10 cellular contexts compared by ENCODE assay signal in the genomic region with DNA sequence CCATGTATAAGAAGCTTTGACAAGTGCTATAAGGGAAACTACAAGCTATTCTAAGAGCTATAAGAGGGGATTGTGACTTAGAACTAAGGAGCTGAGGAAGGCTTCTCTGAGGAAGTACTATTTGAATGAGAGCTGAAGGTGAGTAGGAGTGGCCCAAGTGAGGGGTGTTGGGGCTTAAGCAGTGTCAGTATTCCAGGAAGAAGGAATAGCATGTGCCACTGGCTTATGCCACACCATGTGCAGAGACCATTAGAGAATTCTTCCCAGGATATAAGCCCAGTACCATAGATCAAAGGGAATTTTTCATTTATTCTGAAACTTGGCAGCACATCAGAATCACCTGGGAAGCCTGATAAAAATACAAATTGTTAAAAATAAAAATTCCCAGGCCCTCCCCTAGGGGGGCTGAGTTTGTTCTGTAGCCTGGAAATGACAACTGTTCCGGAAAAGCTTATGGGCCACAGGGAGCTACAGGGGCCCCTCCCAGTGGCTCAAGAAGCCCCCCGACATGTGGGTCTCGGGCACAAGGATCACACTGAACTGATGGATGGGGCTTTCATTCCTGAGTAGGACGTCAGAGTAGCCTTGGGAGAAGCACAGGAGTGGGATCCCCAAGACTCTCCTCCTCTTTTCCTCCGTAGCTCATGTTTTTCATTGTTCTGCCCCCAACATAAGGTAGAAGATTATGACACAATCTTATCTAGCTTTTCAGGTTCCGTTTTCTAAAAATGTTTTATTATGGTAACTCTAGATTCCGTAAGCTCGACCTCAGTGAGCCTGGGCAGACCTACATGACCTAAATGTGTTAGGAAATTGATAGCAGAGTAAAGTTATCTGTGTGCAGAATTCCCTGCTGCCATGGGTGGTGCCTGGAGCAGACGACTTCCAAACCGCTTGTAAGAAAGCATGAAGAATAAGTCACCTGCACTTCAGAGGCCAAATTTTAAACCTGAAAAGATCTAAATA.
DNase-seq lines count a peak whose midpoint lies in the region; ATAC-seq and TF ChIP-seq lines count a peak whose summit lies in the region.
"Had no signal": no experiment of that assay in that cellular context is flagged by ENCODE, and none has a peak within 500 bp of the region (broad histone marks: within the 10 kb centered on the region; RNA-seq: fewer than 3 reads in every experiment).

No MANE protein-coding gene starts in this region.

- no peaks in the 10 kb centered on the region for H3K9me3 ChIP-seq in WERI-Rb-1 (ENCODE audit: severe bottlenecking)
- H3K9me3 ChIP-seq in thymus (ENCODE audit: control insufficient read depth), result no peaks in the 10 kb centered on the region

- H3K27ac Mint-ChIP-seq in immature natural killer cell, result peak overlapping the region in 4 of 6 donors; percentile 1 to 41 (median 9)

- H3K27ac ChIP-seq in WERI-Rb-1 (peak overlapping the region; percentile 68), thymus (ENCODE audit: low read depth) (peak overlapping the region; percentile 15)
- H3K27ac ChIP-seq: 22Rv1 had no signal

- peaks cover 5% of the 10 kb centered on the region for H3K4me1 ChIP-seq in thymus (ENCODE audit: control insufficient read depth, insufficient read depth, low read length)

- no peaks in the 10 kb centered on the region for H3K27me3 Mint-ChIP-seq in immature natural killer cell (ENCODE audit: low read depth in 3 of 3)

- H3K27me3 ChIP-seq in WERI-Rb-1 (ENCODE audit: insufficient read depth, low read depth, severe bottlenecking) (no peaks in the 10 kb centered on the region), thymus (ENCODE audit: control insufficient read depth, insufficient read depth) (no peaks in the 10 kb centered on the region)

- no peak overlapping the region for H3K4me3 Mint-ChIP-seq in immature natural killer cell

- no peak for ATAC-seq in HG02938 (IDR thresholded peaks at IDR 0.05; ENCODE audit: unreplicated experiment)
- no peak for ATAC-seq in GM18858 (IDR thresholded peaks at IDR 0.05; ENCODE audit: unreplicated experiment)
- ATAC-seq in GM21576 (IDR thresholded peaks at IDR 0.05; ENCODE audit: unreplicated experiment), result no peak

- H3K4me1 Mint-ChIP-seq in immature natural killer cell, result peaks cover 65 to 94% of the 10 kb centered on the region in 2 donors

- DNase-seq in DMS 273 (lab: John Stamatoyannopoulos, UW; ENCODE audit: unreplicated experiment) (peak; percentile 27), DMS 273 treated with DMSO at 0.1 percent for 48 hours (lab: John Stamatoyannopoulos, UW) (no peak), WERI-Rb-1 (peak; percentile 76), immature natural killer cell (no peak)
- DNase-seq: NCI-H2081 had no signal

- H3K9me3 Mint-ChIP-seq in immature natural killer cell, result no peaks in the 10 kb centered on the region

- WGBS in thymus, result 70% methylated on average over 10 of the region's 10 CpGs

- no peak overlapping the region; the same call in 1 of the 2 replicates for H3K4me3 ChIP-seq in WERI-Rb-1 (ENCODE audit: low read depth, low read length)
- no peak overlapping the region for H3K4me3 ChIP-seq in thymus (ENCODE audit: low read length)

- H3K36me3 Mint-ChIP-seq in immature natural killer cell, result peaks cover 0 to 15% (median 8%) of the 10 kb centered on the region in 3 donors

- H3K36me3 ChIP-seq in WERI-Rb-1 (peaks cover 15% of the 10 kb centered on the region), thymus (ENCODE audit: control insufficient read depth, insufficient read depth) (peaks cover 4% of the 10 kb centered on the region)

- TF ChIP-seq CTCF in WERI-Rb-1 (IDR thresholded peaks at IDR 0.05; ENCODE audit: low read depth, low read length), result no peak

Comparison
In these comparisons a context has a peak if more than half of its experiments do, and no peak if none do; other contexts are left out.
1. DNase-seq: peak in DMS 273 (single experiment) and WERI-Rb-1 (single experiment); none in DMS 273 treated with DMSO at 0.1 percent for 48 hours (single experiment) and immature natural killer cell (0 of 3).